In the genomic region with DNA sequence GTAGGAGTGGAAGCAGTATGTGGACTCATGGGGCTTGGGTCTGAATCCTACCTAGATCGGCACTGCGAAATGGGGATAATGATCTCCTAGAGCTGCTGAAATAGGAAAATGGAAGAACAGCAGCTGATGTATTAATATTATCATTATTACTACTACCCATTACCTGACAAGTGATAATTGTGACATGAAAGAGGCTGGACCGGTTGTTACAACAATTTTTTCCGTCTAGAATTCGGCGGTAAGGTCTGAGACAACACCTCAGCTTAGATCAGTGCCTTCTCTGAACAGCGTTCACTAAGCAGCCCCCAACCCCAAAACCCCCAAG, we compare ENCODE assay signal across 8 cellular contexts. TPM values are rescaled to one million over a fixed set of nuclear protein-coding genes. Genes with fewer than 3 reads are reported as not detected.
DNase-seq lines count a peak whose midpoint lies in the region; ATAC-seq, FAIRE-seq and TF ChIP-seq lines count a peak whose summit lies in the region.
"Not testable (repeated sequence)": the region's sequence is repeated elsewhere in the genome, so short reads cannot be mapped to it uniquely, and the experiment has no call there.

No MANE protein-coding gene starts in this region.

- WGBS in esophagus muscularis mucosa, result 3% methylated on average over 7 of the region's 7 CpGs
- 1% methylated on average over 7 of the region's 7 CpGs for WGBS in pancreas, 2 donors

- not testable (repeated sequence) for H3K27me3 Mint-ChIP-seq in Calu3 (ENCODE audit: unreplicated experiment)

- intact Hi-C loops in Calu3 (cut with micrococcal nuclease; ENCODE audit: unreplicated experiment); esophagus muscularis mucosa (cut with DNase I); left lung (cut with DNase I); pancreas (cut with DNase I); tibial artery (cut with DNase I; ENCODE audit: low total_unique reads): not testable (repeated sequence)

- not testable (repeated sequence) for TF ChIP-seq EP300 in Ishikawa (IDR thresholded peaks at IDR 0.05; ENCODE audit: borderline replicate concordance); esophagus muscularis mucosa (IDR thresholded peaks at IDR 0.05)

- H3K9me3 Mint-ChIP-seq in Calu3 (ENCODE audit: low read depth, unreplicated experiment), result not testable (repeated sequence)

- TF ChIP-seq POLR2A in esophagus muscularis mucosa (IDR thresholded peaks at IDR 0.05; ENCODE audit: low read depth), result not testable (repeated sequence)

- peak overlapping the region; percentile 90 for H3K4me3 Mint-ChIP-seq in Calu3 (ENCODE audit: low read depth, unreplicated experiment)

- DNase-seq in Calu3; esophagus muscularis mucosa (ENCODE audit: extremely low spot score); left lung; pancreas; tibial artery: not testable (repeated sequence)
- DNase-seq in SK-MEL-5 (ENCODE audit: low read depth, low spot score) (peak; percentile 73), amniotic epithelial cell (ENCODE audit: low read depth) (peak; percentile 28)

- H3K27me3 ChIP-seq in esophagus muscularis mucosa, left lung, pancreas, tibial artery: not testable (repeated sequence)

- peaks cover 38% of the 10 kb centered on the region for H3K36me3 Mint-ChIP-seq in Calu3 (ENCODE audit: insufficient read depth, unreplicated experiment)

- peak overlapping the region; percentile 68 to 95 (median 83) for H3K4me3 ChIP-seq in esophagus muscularis mucosa
- H3K4me3 ChIP-seq in left lung, result peak overlapping the region; percentile 78 to 99
- peak overlapping the region; percentile 80 to 96 (median 88) for H3K4me3 ChIP-seq in pancreas
- H3K4me3 ChIP-seq in tibial artery, result peak overlapping the region; percentile 60 to 61

- CTCF ChIA-PET in Calu3 (lab: Charles Lee), result not testable (repeated sequence)

- peak overlapping the region; percentile 94 for H3K27ac Mint-ChIP-seq in Calu3 (ENCODE audit: unreplicated experiment)

- ATAC-seq in left lung, pancreas: not testable (repeated sequence)

- peak overlapping the region; percentile 88 to 95 (median 94) for H3K27ac ChIP-seq in esophagus muscularis mucosa (replicated peaks in 1 of 4)
- H3K27ac ChIP-seq in left lung, result peak overlapping the region; percentile 92 to 95
- H3K27ac ChIP-seq in pancreas, result peak overlapping the region; percentile 93 to 98 (median 96)
- peak overlapping the region; percentile 81 to 86 for H3K27ac ChIP-seq in tibial artery

- not testable (repeated sequence) for FAIRE-seq in pancreas (lab: Jason Lieb, UNC)

- H3K4me1 ChIP-seq in esophagus muscularis mucosa (peaks cover 10 to 27% (median 19%) of the 10 kb centered on the region in 4 donors), left lung (peaks cover 0 to 33% of the 10 kb centered on the region in 2 donors), pancreas (peaks cover 8 to 23% (median 12%) of the 10 kb centered on the region in 3 donors), tibial artery (peaks cover 0 to 29% (median 1%) of the 10 kb centered on the region in 4 donors)

- not testable (repeated sequence) for TF ChIP-seq CTCF in Calu3 (IDR thresholded peaks at IDR 0.05; ENCODE audit: unreplicated experiment); esophagus muscularis mucosa (IDR thresholded peaks at IDR 0.05); left lung (IDR thresholded peaks at IDR 0.05); pancreas (IDR thresholded peaks at IDR 0.05); tibial artery (IDR thresholded peaks at IDR 0.05)

- H3K36me3 ChIP-seq in esophagus muscularis mucosa, result peaks cover 0 to 20% (median 0%) of the 10 kb centered on the region in 4 donors
- not testable (repeated sequence) for H3K36me3 ChIP-seq in left lung, pancreas, tibial artery

- not testable (repeated sequence) for TF ChIP-seq RAD21 in Ishikawa (IDR thresholded peaks at IDR 0.05; ENCODE audit: low read depth)

- TSS peak; percentile 92 for BruUV-seq in Calu3 (replicated peaks; lab: Mats Ljungman, UMichigan)

- peaks cover 33% of the 10 kb centered on the region for H3K4me1 Mint-ChIP-seq in Calu3 (ENCODE audit: low read depth, unreplicated experiment)

- in situ Hi-C loops in SK-MEL-5 (cut with HindIII; ENCODE audit: low pct_unique_long_range_greater_than_20kb, low sequenced_read_pairs), result not testable (repeated sequence)

- H3K9me3 ChIP-seq in esophagus muscularis mucosa, left lung, pancreas, tibial artery: not testable (repeated sequence)

TF ChIP-seq in Ishikawa, 13 proteins besides CTCF, POLR2A, EP300 and RAD21:
- TF ChIP-seq ZBTB7A (IDR thresholded peaks at IDR 0.05; ENCODE audit: low read depth), result 0 out of 2 replicates have a peak, but pooled peaks have one; percentile 33

RNA-seq across cellular contexts. Expression of gene PDXDC1, which starts 0.5 kb away (rescaled TPM):
- total RNA-seq in Calu3 (2022), result 171 and 172 TPM in 2 replicates
- 127 and 129 TPM in 2 replicates for total RNA-seq in SK-MEL-5 (2014; rRNA removed; shearing (Covaris generic))
- 117 and 141 TPM in 2 replicates for polyA plus RNA-seq in SK-MEL-5 (2015; cell fraction: cytosol; rRNA removed)
- 170 and 195 TPM in 2 replicates for polyA plus RNA-seq in SK-MEL-5 (2015; cell fraction: nucleus; rRNA removed)
- 10 to 100 TPM; 74.3 to 91.3 (median 85.9) TPM for total RNA-seq in esophagus muscularis mucosa
- 100 to 1,000 TPM; 103 to 111 TPM for total RNA-seq in left lung
- total RNA-seq in pancreas, result 10 to 100 TPM; 63.9 to 82.8 (median 74.2) TPM
- polyA plus RNA-seq in pancreas, result 10 to 100 TPM; 51.5 to 73.3 TPM

RNA-seq across cellular contexts. Expression of gene NPIPA1, which starts 37.0 kb away (rescaled TPM):
- total RNA-seq in Calu3 (2022) (112 and 114 TPM in 2 replicates), esophagus muscularis mucosa (100 to 1,000 TPM in 1 of 4 donors, 10 to 100 TPM in 3; 69.6 to 118 (median 85.0) TPM), left lung (10 to 100 TPM; 79.2 to 83.4 TPM), pancreas (10 to 100 TPM; 22.8 to 65.1 (median 35.1) TPM)
- 26.2 and 26.8 TPM in 2 replicates for total RNA-seq in SK-MEL-5 (2014; rRNA removed; shearing (Covaris generic))
- 31.3 and 37.1 TPM in 2 replicates for polyA plus RNA-seq in SK-MEL-5 (2015; cell fraction: cytosol; rRNA removed)
- polyA plus RNA-seq in SK-MEL-5 (2015; cell fraction: nucleus; rRNA removed), result 485 and 602 TPM in 2 replicates
- 100 to 1,000 TPM in 1 of 2 donors, 10 to 100 TPM in 1; 97.0 to 126 TPM for polyA plus RNA-seq in pancreas
